ENCODE assay signal across 33 cellular contexts in the genomic region with DNA sequence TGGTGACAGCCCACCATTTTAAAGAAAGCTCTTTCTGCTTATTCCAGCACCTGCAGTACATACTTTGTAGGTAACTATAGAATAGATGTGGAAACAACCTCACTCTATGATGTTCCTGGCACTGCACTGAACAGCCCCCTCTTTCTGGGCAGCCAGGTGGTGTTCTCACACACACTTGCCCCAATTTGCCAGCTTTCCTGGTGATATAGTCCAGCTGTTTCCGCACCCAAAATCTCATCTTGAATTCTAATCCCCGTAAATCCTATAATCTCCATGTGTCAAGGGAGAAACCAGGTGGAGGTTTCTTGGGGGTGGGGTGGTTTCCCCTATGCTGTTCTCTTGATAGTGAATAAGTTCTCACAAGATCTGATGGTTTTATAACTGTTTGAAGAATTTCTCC.
"Had no signal": no experiment of that assay in that cellular context is flagged by ENCODE, and none has a peak within 500 bp of the region (broad histone marks: within the 10 kb centered on the region; RNA-seq: fewer than 3 reads in every experiment).

No MANE protein-coding gene starts in this region.

- H3K36me3 ChIP-seq: Peyer's patch had no signal

- H3K4me1 ChIP-seq: Peyer's patch had no signal

- H3K9me3 ChIP-seq: Peyer's patch had no signal

- H3K27ac Mint-ChIP-seq: activated CD4-positive, alpha-beta T cell treated with anti-CD3 and anti-CD28 coated beads for 36 hours; activated CD4-positive, alpha-beta T cell treated with anti-CD3 and anti-CD28 coated beads, Interleukin-2, amount 10 ng/mL, durations not matched to agents 7 days and 5 days; activated CD8-positive, alpha-beta T cell treated with anti-CD3 and anti-CD28 coated beads, Interleukin-2, amount 10 ng/mL, durations not matched to agents 7 days and 5 days; activated naive CD4-positive, alpha-beta T cell treated with anti-CD3 and anti-CD28 coated beads, Interleukin-2, amount 50 U/mL, for 24 hours; activated naive CD8-positive, alpha-beta T cell treated with anti-CD3 and anti-CD28 coated beads, Interleukin-2, amount 10 ng/mL, durations not matched to agents 7 days and 5 days; activated T-cell treated with anti-CD3 and anti-CD28 coated beads, Interleukin-2, amount 50 U/mL, for 24 hours; activated T-helper 2 cell treated with anti-CD3 and anti-CD28 coated beads, Interferon-gamma antibody, Interleukin-2, Interleukin-4, amounts not matched to agents 10 μg/mL and 5 μg/mL and 100 μg/mL, durations not matched to agents 14 hours and 24 hours and 36 hours had no signal

- ATAC-seq: activated CD4-positive, alpha-beta T cell treated with anti-CD3 and anti-CD28 coated beads for 36 hours; activated CD4-positive, CD25-positive, alpha-beta regulatory T cell treated with anti-CD3 and anti-CD28 coated beads, Interleukin-2, amount 50 U/mL, for 24 hours; activated CD8-positive, alpha-beta T cell treated with anti-CD3 and anti-CD28 coated beads, Interleukin-2, amount 10 ng/mL, durations not matched to agents 7 days and 5 days; K562; PC-3; SK-N-SH treated with all-trans-retinoic acid at 6 μM for 48 hours had no signal

- H3K9me3 Mint-ChIP-seq: activated CD4-positive, alpha-beta T cell treated with anti-CD3 and anti-CD28 coated beads, Interleukin-2, amount 10 ng/mL, durations not matched to agents 7 days and 5 days; activated naive CD4-positive, alpha-beta T cell treated with anti-CD3 and anti-CD28 coated beads, Interleukin-2, amount 50 U/mL, for 24 hours; activated naive CD8-positive, alpha-beta T cell treated with anti-CD3 and anti-CD28 coated beads, Interleukin-2, amount 10 ng/mL, durations not matched to agents 7 days and 5 days; activated T-cell treated with anti-CD3 and anti-CD28 coated beads, Interleukin-2, amount 50 U/mL, for 24 hours; activated T-helper 2 cell treated with anti-CD3 and anti-CD28 coated beads, Interferon-gamma antibody, Interleukin-2, Interleukin-4, amounts not matched to agents 10 μg/mL and 5 μg/mL and 100 μg/mL, durations not matched to agents 14 hours and 24 hours and 36 hours; brain had no signal

- H3K27me3 ChIP-seq: Peyer's patch had no signal

- H3K4me1 Mint-ChIP-seq: activated CD4-positive, alpha-beta T cell treated with anti-CD3 and anti-CD28 coated beads for 36 hours; activated CD4-positive, alpha-beta T cell treated with anti-CD3 and anti-CD28 coated beads, Interleukin-2, amount 10 ng/mL, durations not matched to agents 7 days and 5 days; activated naive CD4-positive, alpha-beta T cell treated with anti-CD3 and anti-CD28 coated beads, Interleukin-2, amount 50 U/mL, for 24 hours; activated naive CD8-positive, alpha-beta T cell treated with anti-CD3 and anti-CD28 coated beads, Interleukin-2, amount 10 ng/mL, durations not matched to agents 7 days and 5 days; brain had no signal

- H3K4me3 Mint-ChIP-seq: activated CD4-positive, alpha-beta T cell treated with anti-CD3 and anti-CD28 coated beads for 36 hours; activated CD4-positive, alpha-beta T cell treated with anti-CD3 and anti-CD28 coated beads, Interleukin-2, amount 10 ng/mL, durations not matched to agents 7 days and 5 days; activated CD8-positive, alpha-beta T cell treated with anti-CD3 and anti-CD28 coated beads, Interleukin-2, amount 10 ng/mL, durations not matched to agents 7 days and 5 days; activated naive CD4-positive, alpha-beta T cell treated with anti-CD3 and anti-CD28 coated beads, Interleukin-2, amount 50 U/mL, for 24 hours; activated naive CD8-positive, alpha-beta T cell treated with anti-CD3 and anti-CD28 coated beads, Interleukin-2, amount 10 ng/mL, durations not matched to agents 7 days and 5 days; activated T-cell treated with anti-CD3 and anti-CD28 coated beads, Interleukin-2, amount 50 U/mL, for 24 hours; brain had no signal

- H3K4me3 ChIP-seq: K562, Peyer's patch had no signal

- DNase-seq: activated CD4-positive, alpha-beta T cell treated with anti-CD3 and anti-CD28 coated beads for 36 hours; activated CD4-positive, alpha-beta T cell treated with anti-CD3 and anti-CD28 coated beads, Interleukin-2, amount 10 ng/mL, durations not matched to agents 7 days and 5 days; activated CD4-positive, alpha-beta T cell treated with anti-CD3 and anti-CD28 coated beads, Interleukin-2, amount 50 U/mL, for 48 hours; activated CD8-positive, alpha-beta T cell treated with anti-CD3 and anti-CD28 coated beads, Interleukin-2, amount 10 ng/mL, durations not matched to agents 7 days and 5 days; activated gamma-delta T cell; activated naive CD4-positive, alpha-beta T cell treated with Interleukin-2 at 50 U/mL for 16 hours; activated naive CD8-positive, alpha-beta T cell treated with anti-CD3 and anti-CD28 coated beads, Interleukin-2, amount 10 ng/mL, durations not matched to agents 7 days and 5 days; activated T-cell treated with anti-CD3 and anti-CD28 coated beads, Interleukin-2, amount 50 U/mL, for 24 hours; anterior cingulate cortex; caudate nucleus; cerebellar nuclear complex; NCI-H1092 treated with DMSO at 0.1 percent for 48 hours; NCI-H1417; NCI-H146; NCI-H187; NCI-H2029 treated with DMSO at 0.1 percent for 48 hours; NCI-H2107; NCI-H2171; NCI-H510A; NCI-H69; NK-92 treated with Interleukin-12 subunit alpha and Interleukin-12 subunit beta, amount 100 ng/mL, for 24 hours; PC-3; Peyer's patch; RPMI8226; SIG-M5; SW 1271; T1000 had no signal

- H3K27ac ChIP-seq: Peyer's patch had no signal

- H3K36me3 Mint-ChIP-seq: activated naive CD4-positive, alpha-beta T cell treated with anti-CD3 and anti-CD28 coated beads, Interleukin-2, amount 50 U/mL, for 24 hours; activated naive CD8-positive, alpha-beta T cell treated with anti-CD3 and anti-CD28 coated beads, Interleukin-2, amount 10 ng/mL, durations not matched to agents 7 days and 5 days; brain had no signal

- H3K27me3 Mint-ChIP-seq: activated CD4-positive, alpha-beta T cell treated with anti-CD3 and anti-CD28 coated beads, Interleukin-2, amount 10 ng/mL, durations not matched to agents 7 days and 5 days; activated naive CD4-positive, alpha-beta T cell treated with anti-CD3 and anti-CD28 coated beads, Interleukin-2, amount 50 U/mL, for 24 hours; activated T-cell treated with anti-CD3 and anti-CD28 coated beads, Interleukin-2, amount 50 U/mL, for 24 hours had no signal
